Comparison of ENCODE assay signal across 1 cellular context in genomic region chr16:50160495-50161164, GRCh38.
TF ChIP-seq lines count a peak whose summit lies in the region.

No MANE protein-coding gene starts in this region.

TF ChIP-seq in GM12878, 131 proteins besides CTCF, POLR2A, EP300 and RAD21 (continued from another document):
- no peak for TF ChIP-seq RELB (IDR thresholded peaks at IDR 0.05; ENCODE audit: low read depth)
- 0 out of 2 replicates have a peak, but pooled peaks have one; percentile 39 for TF ChIP-seq ATF7 (IDR thresholded peaks at IDR 0.05; ENCODE audit: low read depth)
- TF ChIP-seq BHLHE40 (IDR thresholded peaks at IDR 0.05; ENCODE audit: borderline replicate concordance in 1 of 2, low read depth in 2 of 2, low read length in 1 of 2), result peak in 1 of 2 experiments; percentile 15; a peak in 1 of 4 replicates
- TF ChIP-seq MTA2 (IDR thresholded peaks at IDR 0.05; ENCODE audit: low read depth), result peak; percentile 60; the same call in 1 of the 2 replicates
